Comparison of ENCODE assay signal across 8 cellular contexts in the genomic region with DNA sequence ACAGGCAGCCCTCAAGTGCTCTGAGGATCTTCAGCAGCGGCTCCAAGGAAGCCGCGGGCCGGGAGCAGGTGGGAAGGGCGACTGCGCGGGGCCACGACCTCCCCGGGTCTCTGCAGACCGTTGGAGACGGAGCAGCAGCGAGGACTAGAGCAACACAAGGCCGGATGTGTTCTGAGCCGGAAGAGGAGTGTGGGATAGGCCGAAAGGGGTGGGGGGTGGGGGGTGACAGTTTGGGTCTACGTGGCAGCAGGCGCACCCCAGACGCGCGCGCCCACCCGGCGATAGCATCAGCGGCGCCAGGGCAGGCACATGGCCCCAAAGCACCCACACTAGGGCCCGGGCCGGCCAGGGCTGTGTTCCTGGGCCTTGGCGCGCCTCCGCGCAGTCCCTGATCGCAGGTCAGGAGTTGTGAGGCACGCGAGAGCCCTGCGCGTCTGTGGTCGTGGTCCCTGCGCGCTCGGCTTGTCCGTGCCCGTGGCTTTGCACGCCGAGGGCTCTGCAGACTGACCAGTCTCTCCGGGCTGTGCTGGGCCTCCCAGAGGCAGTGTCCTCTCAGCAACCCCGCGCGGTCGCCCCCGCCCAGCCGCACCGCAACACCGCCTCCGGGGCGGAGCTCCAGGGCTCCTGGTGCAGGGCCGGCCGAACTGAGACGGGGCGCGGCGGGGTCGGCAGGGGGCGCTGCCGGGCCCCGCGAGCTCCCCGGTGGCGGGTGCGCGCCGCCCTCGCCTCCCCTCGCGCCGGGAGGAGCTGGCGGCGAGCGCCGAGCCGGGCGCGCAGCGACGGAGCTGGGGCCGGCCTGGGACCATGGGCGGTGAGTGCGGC. TPM values are rescaled to one million over a fixed set of nuclear protein-coding genes. Genes with fewer than 3 reads are reported as not detected.
DNase-seq lines count a peak whose midpoint lies in the region; ATAC-seq, FAIRE-seq and TF ChIP-seq lines count a peak whose summit lies in the region.

A gene with protein sequence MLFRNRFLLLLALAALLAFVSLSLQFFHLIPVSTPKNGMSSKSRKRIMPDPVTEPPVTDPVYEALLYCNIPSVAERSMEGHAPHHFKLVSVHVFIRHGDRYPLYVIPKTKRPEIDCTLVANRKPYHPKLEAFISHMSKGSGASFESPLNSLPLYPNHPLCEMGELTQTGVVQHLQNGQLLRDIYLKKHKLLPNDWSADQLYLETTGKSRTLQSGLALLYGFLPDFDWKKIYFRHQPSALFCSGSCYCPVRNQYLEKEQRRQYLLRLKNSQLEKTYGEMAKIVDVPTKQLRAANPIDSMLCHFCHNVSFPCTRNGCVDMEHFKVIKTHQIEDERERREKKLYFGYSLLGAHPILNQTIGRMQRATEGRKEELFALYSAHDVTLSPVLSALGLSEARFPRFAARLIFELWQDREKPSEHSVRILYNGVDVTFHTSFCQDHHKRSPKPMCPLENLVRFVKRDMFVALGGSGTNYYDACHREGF (plus strand): TSS at position 725 of the 822 bp plus-strand sequence. CDS start 28,351 bp downstream, outside the sequence.

- no peaks in the 10 kb centered on the region for H3K9me3 ChIP-seq in right cardiac atrium (ENCODE audit: control insufficient read depth, low read length)

- no peaks in the 10 kb centered on the region for H3K27me3 ChIP-seq in right cardiac atrium (ENCODE audit: control insufficient read depth, insufficient read depth)

- H3K27ac ChIP-seq in right cardiac atrium (ENCODE audit: low read length): peak within 1 kb of the TSS; percentile 59

- H3K4me3 ChIP-seq in right cardiac atrium (ENCODE audit: low read length): peak within 1 kb of the TSS; percentile 86

- intact Hi-C loops in T-helper 1 cell treated with Interleukin-12 subunit alpha and Interleukin-12 subunit beta and Interleukin-4 antibody, amounts not matched to agents 30 ng/mL and 1 ng/mL, for 36 hours (cut with micrococcal nuclease): loop anchor here (1.0 to 5.0 kb wide), 17 partner anchors 25 to 1769 kb away; a partner anchor contains a TSS
- intact Hi-C loops in right cardiac atrium (cut with DNase I): loop anchor here in 2 of 4 donors (5.0 kb wide), 1 partner anchor 46 kb away; no protein-coding TSS in a partner anchor

- FAIRE-seq in GM12891 (lab: Jason Lieb, UNC): peak; percentile 95

- WGBS in right cardiac atrium: under 1% methylated on average over 87 of the region's 87 CpGs

- TF ChIP-seq POLR2A in GM12891 (IDR thresholded peaks at IDR 0.05; ENCODE audit: low read depth, low read length): peak; percentile 61

- peak; percentile 97 for DNase-seq in GM12891 (ENCODE audit: insufficient read length, low spot score)
- DNase-seq in NCI-H1092 treated with DMSO at 0.1 percent for 48 hours (lab: John Stamatoyannopoulos, UW): peak; percentile 84
- peak in 55 of 56 donors; percentile 35 to 92 (median 79) for DNase-seq in amygdala (lab: John Stamatoyannopoulos, UW)
- peak; percentile 95 to 99 (median 98) for DNase-seq in right cardiac atrium
- peak; percentile 67 for DNase-seq in renal cortical epithelial cell (ENCODE audit: low read depth)
- no peak for DNase-seq in OCI-M2 (lab: John Stamatoyannopoulos, UW; ENCODE audit: unreplicated experiment)

- H3K4me1 ChIP-seq in right cardiac atrium (ENCODE audit: control insufficient read depth, insufficient read depth, low read length): no peaks in the 10 kb centered on the region

- peak; percentile 95 for ATAC-seq in HG02642 (IDR thresholded peaks at IDR 0.05; ENCODE audit: poor library complexity, unreplicated experiment)
- peak; percentile 97 to 98 for ATAC-seq in right cardiac atrium

TF ChIP-seq in GM12891, 5 proteins besides CTCF, POLR2A, EP300 and RAD21:
- TF ChIP-seq POLR2AphosphoS5 (IDR thresholded peaks at IDR 0.05; ENCODE audit: low read depth, low read length) (peak; percentile 58; the same call in 1 of the 2 replicates), PAX5 (IDR thresholded peaks at IDR 0.05; ENCODE audit: insufficient read depth, low read length, severe bottlenecking) (no peak), TAF1 (IDR thresholded peaks at IDR 0.05; ENCODE audit: low read depth, low read length) (peak; percentile 49; the same call in 1 of the 2 replicates)

RNA-seq across cellular contexts. Expression of the gene that starts here (rescaled TPM):
- polyA plus RNA-seq in GM12891 (2012; ENCODE audit: low read depth, missing spikeins): 0.10 TPM
- 17.1 and 18.9 TPM in 2 replicates for total RNA-seq in T-helper 1 cell treated with Interleukin-12 subunit alpha and Interleukin-12 subunit beta and Interleukin-4 antibody, amounts not matched to agents 30 ng/mL and 1 ng/mL, for 36 hours
- 10 to 100 TPM; 10.6 to 15.1 (median 12.3) TPM for total RNA-seq in right cardiac atrium
- 5.1 TPM for polyA plus RNA-seq in right cardiac atrium
- 20.1 and 20.3 TPM in 2 replicates for total RNA-seq in renal cortical epithelial cell
